Comparison of ENCODE assay signal across 15 cellular contexts in genomic region chr18:1648715-1649114, GRCh38.
DNase-seq lines count a peak whose midpoint lies in the region; ATAC-seq and TF ChIP-seq lines count a peak whose summit lies in the region.
"Had no signal": no experiment of that assay in that cellular context is flagged by ENCODE, and none has a peak within 500 bp of the region (broad histone marks: within the 10 kb centered on the region; RNA-seq: fewer than 3 reads in every experiment).

No MANE protein-coding gene starts in this region.

- H3K27me3 ChIP-seq in lower lobe of right lung (ENCODE audit: low read depth) = no peaks in the 10 kb centered on the region
- no peaks in the 10 kb centered on the region for H3K27me3 ChIP-seq in CD8-positive, alpha-beta memory T cell (ENCODE audit: insufficient read depth, low read length, poor library complexity, severe bottlenecking)

- DNase-seq in AML-193 (lab: John Stamatoyannopoulos, UW) = peak; percentile 92 to 93
- DNase-seq in CD14-positive monocyte (ENCODE audit: low spot score) = no peak
- peak; percentile 86 for DNase-seq in MV-4-11 (lab: John Stamatoyannopoulos, UW)
- no peak for DNase-seq in lower lobe of right lung
- DNase-seq in NCI-H2171 treated with DMSO at 0.1 percent for 48 hours (lab: John Stamatoyannopoulos, UW) = no peak
- no peak for DNase-seq in sciatic nerve (ENCODE audit: low spot score)
- DNase-seq in CD8-positive, alpha-beta memory T cell = no peak
- DNase-seq: DMS153, EL, GOT3, MM.1S, NCI-H1436 treated with DMSO at 0.1 percent for 48 hours, NCI-H2081, NCI-H226, NCI-H526 had no signal

- peak overlapping the region in 5 of 7 donors; percentile 25 to 73 (median 55) for H3K27ac Mint-ChIP-seq in CD14-positive monocyte
- no peak overlapping the region for H3K27ac Mint-ChIP-seq in CD8-positive, alpha-beta memory T cell

- no peaks in the 10 kb centered on the region for H3K27me3 Mint-ChIP-seq in CD14-positive monocyte (ENCODE audit: low read depth in 3 of 3)
- H3K27me3 Mint-ChIP-seq in CD8-positive, alpha-beta memory T cell = no peaks in the 10 kb centered on the region

- H3K4me3 ChIP-seq in lower lobe of right lung = no peak overlapping the region
- H3K4me3 ChIP-seq in CD8-positive, alpha-beta memory T cell (ENCODE audit: low read length) = no peak overlapping the region

- no peak overlapping the region for H3K27ac ChIP-seq in lower lobe of right lung
- no peak overlapping the region for H3K27ac ChIP-seq in CD8-positive, alpha-beta memory T cell (ENCODE audit: low read depth, low read length)

- H3K4me1 Mint-ChIP-seq in CD14-positive monocyte = peaks cover 35% of the 10 kb centered on the region
- H3K4me1 Mint-ChIP-seq in CD8-positive, alpha-beta memory T cell = no peaks in the 10 kb centered on the region

- intact Hi-C loops in CD14-positive monocyte (cut with micrococcal nuclease) (no loop called here), lower lobe of right lung (cut with DNase I) (no loop called here), sciatic nerve (cut with DNase I) (no loop called here)

- peaks cover 0 to 6% (median 3%) of the 10 kb centered on the region in 7 donors for H3K9me3 Mint-ChIP-seq in CD14-positive monocyte
- peaks cover 0 to 6% (median 4%) of the 10 kb centered on the region in 5 donors for H3K9me3 Mint-ChIP-seq in CD8-positive, alpha-beta memory T cell

- POLR2A ChIA-PET in CD8-positive, alpha-beta memory T cell (lab: Charles Lee) = no interaction called here

- CTCF ChIA-PET in CD8-positive, alpha-beta memory T cell (lab: Charles Lee) = no interaction called here

- no peaks in the 10 kb centered on the region for H3K9me3 ChIP-seq in lower lobe of right lung
- H3K9me3 ChIP-seq in CD8-positive, alpha-beta memory T cell (ENCODE audit: low read length) = no peaks in the 10 kb centered on the region

- peak overlapping the region in 1 of 2 donors; percentile 52 for H3K4me3 Mint-ChIP-seq in CD14-positive monocyte
- H3K4me3 Mint-ChIP-seq in CD8-positive, alpha-beta memory T cell = no peak overlapping the region

- TF ChIP-seq CTCF in CD14-positive monocyte (IDR thresholded peaks at IDR 0.05) = no peak
- TF ChIP-seq CTCF in lower lobe of right lung (IDR thresholded peaks at IDR 0.05) = no peak

- ATAC-seq in lower lobe of right lung = peak; percentile 70 to 75
- ATAC-seq in sciatic nerve = no peak

- no peaks in the 10 kb centered on the region for H3K4me1 ChIP-seq in lower lobe of right lung
- H3K4me1 ChIP-seq in CD8-positive, alpha-beta memory T cell (ENCODE audit: insufficient read depth, low read length) = no peaks in the 10 kb centered on the region

- H3K36me3 Mint-ChIP-seq in CD14-positive monocyte = no peaks in the 10 kb centered on the region
- no peaks in the 10 kb centered on the region for H3K36me3 Mint-ChIP-seq in CD8-positive, alpha-beta memory T cell

- H3K36me3 ChIP-seq in lower lobe of right lung = no peaks in the 10 kb centered on the region
- no peaks in the 10 kb centered on the region for H3K36me3 ChIP-seq in CD8-positive, alpha-beta memory T cell (ENCODE audit: insufficient read depth, low read length)

Comparison
In these comparisons a context has a peak if more than half of its experiments do, and no peak if none do; other contexts are left out.
1. DNase-seq: peak in AML-193 (2 of 2) and MV-4-11 (single experiment); none in CD14-positive monocyte (single experiment), lower lobe of right lung (single experiment), NCI-H2171 treated with DMSO at 0.1 percent for 48 hours (single experiment), sciatic nerve (single experiment) and CD8-positive, alpha-beta memory T cell (0 of 5).
2. H3K27ac Mint-ChIP-seq: peak in CD14-positive monocyte (5 of 7); none in CD8-positive, alpha-beta memory T cell (0 of 8).